In genomic region chr10:47523475-47523874, GRCh38 we compare ENCODE assay signal across 7 cellular contexts. TPM values are rescaled to one million over a fixed set of nuclear protein-coding genes. Genes with fewer than 3 reads are reported as not detected.
DNase-seq lines count a peak whose midpoint lies in the region; TF ChIP-seq lines count a peak whose summit lies in the region.
"Not testable (repeated sequence)": the region's sequence is repeated elsewhere in the genome, so short reads cannot be mapped to it uniquely, and the experiment has no call there.

Gene AGAP9, minus strand, starts transcription at chr10:47523638. Its CDS starts 112 bp downstream, at chr10:47523526.

- H3K9me2 ChIP-seq in Karpas-422 (replicated peaks; ENCODE audit: insufficient read depth, low read length); neural cell (ENCODE audit: insufficient read depth, low read length): not testable (repeated sequence)

- H3K9ac ChIP-seq in Karpas-422 (ENCODE audit: low read length); neural cell (ENCODE audit: low read length): not testable (repeated sequence)

- H3K27ac ChIP-seq in Karpas-422 (ENCODE audit: low read length); neural cell (ENCODE audit: low read length); thymus (ENCODE audit: low read depth): not testable (repeated sequence)

- H2AFZ ChIP-seq in Karpas-422 (ENCODE audit: low read length); neural cell (ENCODE audit: low read depth, low read length): not testable (repeated sequence)

- TF ChIP-seq RAD21 in neural cell (conservative IDR thresholded peaks at IDR 0.05), result not testable (repeated sequence)

- H3K27me3 ChIP-seq in Karpas-422 (ENCODE audit: low read length); neural cell (ENCODE audit: insufficient read depth, low read depth, low read length); thymus (ENCODE audit: control insufficient read depth, insufficient read depth): not testable (repeated sequence)

- H3K36me3 ChIP-seq in Karpas-422 (ENCODE audit: insufficient read depth, low read length); neural cell (ENCODE audit: insufficient read depth, low read length); thymus (ENCODE audit: control insufficient read depth, insufficient read depth): not testable (repeated sequence)

- not testable (repeated sequence) for H3K27ac Mint-ChIP-seq in glutamatergic neuron (ENCODE audit: unreplicated experiment); mesothelial cell of epicardium; progenitor cell of endocrine pancreas

- not testable (repeated sequence) for H3K4me3 ChIP-seq in Karpas-422 (ENCODE audit: low read length); neural cell (ENCODE audit: low read length); thymus (ENCODE audit: low read length)

- H3K4me1 ChIP-seq in Karpas-422 (ENCODE audit: low read length); thymus (ENCODE audit: control insufficient read depth, insufficient read depth, low read length): not testable (repeated sequence)

- not testable (repeated sequence) for H3K79me2 ChIP-seq in Karpas-422 (ENCODE audit: low read length); neural cell (replicated peaks; ENCODE audit: insufficient read depth, low read length)

- intact Hi-C loops in T-helper 2 cell treated with Interferon-gamma antibody and Interleukin-4, amounts not matched to agents 100 ng/mL and 5 ng/mL, for 36 hours (cut with micrococcal nuclease), result not testable (repeated sequence)

- not testable (repeated sequence) for H3F3A ChIP-seq in neural cell (ENCODE audit: insufficient read depth, low read length, poor library complexity, severe bottlenecking)

- not testable (repeated sequence) for H4K20me1 ChIP-seq in Karpas-422 (ENCODE audit: insufficient read depth, low read depth, low read length); neural cell (ENCODE audit: insufficient read depth)

- not testable (repeated sequence) for H3K4me3 Mint-ChIP-seq in glutamatergic neuron (ENCODE audit: unreplicated experiment); mesothelial cell of epicardium; progenitor cell of endocrine pancreas (ENCODE audit: low read depth)

- WGBS in thymus, result no CpG with 5 or more reads among the region's 20 CpGs

- not testable (repeated sequence) for H3K4me2 ChIP-seq in Karpas-422 (ENCODE audit: low read depth, low read length, poor library complexity, severe bottlenecking); neural cell (ENCODE audit: low read length)

- not testable (repeated sequence) for DNase-seq in Karpas-422; glutamatergic neuron; mesothelial cell of epicardium (ENCODE audit: low spot score in 2 of 2, unreplicated experiment in 2 of 2); progenitor cell of endocrine pancreas (ENCODE audit: low spot score, unreplicated experiment)

- H3K9me3 ChIP-seq in Karpas-422 (ENCODE audit: low read length); neural cell (ENCODE audit: low read length); thymus (ENCODE audit: control insufficient read depth): not testable (repeated sequence)

- not testable (repeated sequence) for H3K9me3 Mint-ChIP-seq in glutamatergic neuron (ENCODE audit: unreplicated experiment); mesothelial cell of epicardium; progenitor cell of endocrine pancreas (ENCODE audit: low read depth)

- not testable (repeated sequence) for H3K36me3 Mint-ChIP-seq in glutamatergic neuron (ENCODE audit: unreplicated experiment); mesothelial cell of epicardium; progenitor cell of endocrine pancreas (ENCODE audit: insufficient read depth)

- H3K4me1 Mint-ChIP-seq in glutamatergic neuron (ENCODE audit: low read depth, unreplicated experiment); mesothelial cell of epicardium; progenitor cell of endocrine pancreas (ENCODE audit: low read depth): not testable (repeated sequence)

- not testable (repeated sequence) for H3K27me3 Mint-ChIP-seq in glutamatergic neuron (ENCODE audit: unreplicated experiment); mesothelial cell of epicardium (ENCODE audit: low read depth); progenitor cell of endocrine pancreas

- not testable (repeated sequence) for TF ChIP-seq EP300 in neural cell (conservative IDR thresholded peaks at IDR 0.05; ENCODE audit: poor library complexity, severe bottlenecking)

- not testable (repeated sequence) for TF ChIP-seq CTCF in glutamatergic neuron (IDR thresholded peaks at IDR 0.05; ENCODE audit: partially characterized antibody, unreplicated experiment); mesothelial cell of epicardium (IDR thresholded peaks at IDR 0.05; ENCODE audit: unreplicated experiment); neural cell (IDR thresholded peaks at IDR 0.05; ENCODE audit: poor library complexity, severe bottlenecking); progenitor cell of endocrine pancreas (IDR thresholded peaks at IDR 0.05; ENCODE audit: unreplicated experiment)

RNA-seq across cellular contexts. Expression of gene AGAP9, which starts in this region (rescaled TPM):
- 11.8 and 12.0 TPM in 2 replicates for total RNA-seq in Karpas-422 (2014; rRNA removed; shearing (Covaris generic); ENCODE audit: low replicate concordance)
- 16.1 and 18.2 TPM in 2 replicates for total RNA-seq in T-helper 2 cell treated with Interferon-gamma antibody and Interleukin-4, amounts not matched to agents 100 ng/mL and 5 ng/mL, for 36 hours
- total RNA-seq in glutamatergic neuron (ENCODE audit: unreplicated experiment), result 23.7 TPM
- 21.7 to 24.0 TPM (median 22.2 TPM) in 3 replicates for total RNA-seq in mesothelial cell of epicardium
- polyA plus RNA-seq in neural cell, result 12.0 and 14.5 TPM in 2 replicates
- polyA minus RNA-seq in neural cell, result 7.5 and 8.7 TPM in 2 replicates
- total RNA-seq in progenitor cell of endocrine pancreas, result 20.3 and 21.7 TPM in 2 replicates
- polyA plus RNA-seq in thymus, result 19.1 TPM
